8 cellular contexts compared by ENCODE assay signal in the genomic region with DNA sequence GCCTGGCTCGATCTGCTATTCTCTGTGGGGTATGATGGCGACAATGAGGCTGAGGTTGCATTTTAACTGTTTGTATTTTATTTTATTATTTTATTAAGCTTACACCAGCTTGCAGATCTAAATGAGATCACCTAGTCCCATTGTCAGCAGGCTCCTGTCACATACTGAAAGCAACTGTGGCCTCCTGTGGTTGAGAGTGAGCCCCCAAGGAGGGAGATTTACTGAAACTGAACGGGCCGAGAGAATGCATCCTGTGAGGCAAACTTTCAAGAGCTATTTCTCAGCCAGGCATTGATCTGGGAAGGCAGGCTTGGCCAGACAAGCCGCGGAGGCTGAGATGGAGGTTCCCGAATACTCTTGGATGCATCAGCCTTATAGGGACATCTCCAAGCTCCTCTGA.
"Had no signal": no experiment of that assay in that cellular context is flagged by ENCODE, and none has a peak within 500 bp of the region (broad histone marks: within the 10 kb centered on the region; RNA-seq: fewer than 3 reads in every experiment).

No MANE protein-coding gene starts in this region.

- H3K9me3 Mint-ChIP-seq: HFFc6 had no signal

- ATAC-seq: HCT116, K562 had no signal

- H3K27ac Mint-ChIP-seq: HFFc6 had no signal

- H3K9ac ChIP-seq: GM23248 had no signal

- H3K4me3 ChIP-seq: GM23248, HAP-1, K562 had no signal

- H3K27ac ChIP-seq: GM23248 had no signal

- H2AFZ ChIP-seq: GM23248 had no signal

- DNase-seq: GM23248, GOT3, H7, HFFc6, IMR-90 had no signal

- H3K36me3 ChIP-seq: HAP-1 had no signal

- H3K4me1 ChIP-seq: HAP-1 had no signal

- H3K4me3 Mint-ChIP-seq: HFFc6 had no signal

- H3K9me3 ChIP-seq: HAP-1 had no signal
